In the genomic region with DNA sequence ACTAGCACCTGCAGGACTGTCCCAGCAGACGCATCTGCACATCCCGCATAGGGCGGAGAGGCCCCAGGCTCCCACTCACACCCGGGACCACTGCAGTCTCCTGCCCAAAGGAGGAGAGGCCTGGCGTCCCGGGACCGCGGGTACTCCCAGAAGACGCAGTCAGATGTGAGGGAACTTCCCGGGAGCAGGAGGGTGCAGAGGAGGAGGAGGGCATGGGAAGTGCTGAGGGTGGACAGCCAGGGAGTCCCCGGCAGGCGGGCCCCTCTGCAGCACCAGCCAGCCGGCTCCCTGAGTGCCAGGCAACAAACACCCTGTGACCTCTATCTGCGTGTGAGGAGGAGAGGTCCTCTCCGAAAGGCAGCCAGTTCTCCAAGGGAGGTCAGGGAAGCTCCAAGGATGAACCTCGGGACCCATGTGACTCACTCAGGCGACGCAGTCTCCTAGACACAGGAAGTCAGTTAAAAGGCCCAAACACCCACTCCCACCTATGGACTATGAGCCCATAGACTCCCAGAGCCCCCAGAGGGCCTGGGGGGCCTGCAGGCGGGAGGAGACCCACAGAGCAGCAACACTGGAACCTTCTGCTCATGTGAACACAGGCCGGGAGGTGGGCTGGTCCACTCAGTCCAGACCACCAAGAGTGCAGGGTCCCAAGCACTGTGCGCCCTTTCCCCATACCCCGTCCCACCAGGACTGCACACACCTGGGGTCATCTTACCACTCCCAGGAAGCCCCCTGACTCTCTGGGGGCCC, we compare ENCODE assay signal across 12 cellular contexts. TPM values are rescaled to one million over a fixed set of nuclear protein-coding genes. Genes with fewer than 3 reads are reported as not detected.
A peak's percentile ranks its signal among the peaks of the same experiment; 100 is the strongest.
DNase-seq lines count a peak whose midpoint lies in the region; ATAC-seq and TF ChIP-seq lines count a peak whose summit lies in the region.
"Had no signal": no experiment of that assay in that cellular context is flagged by ENCODE, and none has a peak within 500 bp of the region (broad histone marks: within the 10 kb centered on the region; RNA-seq: fewer than 3 reads in every experiment).

No MANE protein-coding gene starts in this region.

- CTCF ChIA-PET in OCI-LY7 (lab: Charles Lee; ENCODE audit: unreplicated experiment) = interaction anchor here (0.5 kb wide), 1 partner anchor 663 kb away, joined by 4 read pairs; no protein-coding TSS in a partner anchor

- H3K9me3 Mint-ChIP-seq in neural progenitor cell = peaks cover 30% of the 10 kb centered on the region

- H3K27me3 ChIP-seq in Loucy (ENCODE audit: insufficient read depth, low read length, poor library complexity, severe bottlenecking) (no peaks in the 10 kb centered on the region), brain microvascular endothelial cell (replicated peaks) (no peaks in the 10 kb centered on the region), right lobe of liver (no peaks in the 10 kb centered on the region), stomach smooth muscle (ENCODE audit: control insufficient read depth in 1 of 2, insufficient read depth in 2 of 2, low read length in 2 of 2) (no peaks in the 10 kb centered on the region), neural progenitor cell (peaks cover 20% of the 10 kb centered on the region)

- peaks cover 21% of the 10 kb centered on the region for H3K4me1 Mint-ChIP-seq in neural progenitor cell

- peaks cover 87% of the 10 kb centered on the region for H3K79me2 ChIP-seq in Loucy (ENCODE audit: insufficient read depth, low read length)
- peaks cover 76% of the 10 kb centered on the region for H3K79me2 ChIP-seq in neural progenitor cell (ENCODE audit: low read depth)
- H3K79me2 ChIP-seq in OCI-LY7 (ENCODE audit: insufficient read depth, low read depth, low read length) = no peaks in the 10 kb centered on the region

- H3K4me1 ChIP-seq in Loucy (ENCODE audit: insufficient read depth, low read length, poor library complexity, severe bottlenecking) (peaks cover 6% of the 10 kb centered on the region), right lobe of liver (peaks cover 0 to 9% (median 0%) of the 10 kb centered on the region in 4 donors), stomach smooth muscle (ENCODE audit: control insufficient read depth, insufficient read depth, low read length) (peaks cover 51% of the 10 kb centered on the region), neural progenitor cell (peaks cover 12% of the 10 kb centered on the region), OCI-LY7 (ENCODE audit: insufficient read depth, low read length, poor library complexity, severe bottlenecking) (no peaks in the 10 kb centered on the region)

- no peak for ATAC-seq in right lobe of liver
- ATAC-seq: psoas muscle had no signal

- H3K9ac ChIP-seq in Loucy (ENCODE audit: low read depth, low read length, poor library complexity, severe bottlenecking) (peak overlapping the region; percentile 20), stomach smooth muscle (ENCODE audit: low read length in 2 of 2) (no peak overlapping the region), neural progenitor cell (no peak overlapping the region)

- H3K4me3 Mint-ChIP-seq in neural progenitor cell = no peak overlapping the region

- no peak overlapping the region for H3K27ac Mint-ChIP-seq in neural progenitor cell

- peak overlapping the region; percentile 44 for H3K4me3 ChIP-seq in Loucy (ENCODE audit: low read length, poor library complexity, severe bottlenecking)
- H3K4me3 ChIP-seq in brain microvascular endothelial cell (ENCODE audit: low read depth, low read length) = no peak overlapping the region
- no peak overlapping the region for H3K4me3 ChIP-seq in right lobe of liver
- H3K4me3 ChIP-seq in stomach smooth muscle (ENCODE audit: low read length in 2 of 2) = no peak overlapping the region
- H3K4me3 ChIP-seq in neural progenitor cell = no peak overlapping the region
- H3K4me3 ChIP-seq in OCI-LY7 (ENCODE audit: low read depth, low read length, poor library complexity, severe bottlenecking) = no peak overlapping the region
- H3K4me3 ChIP-seq: psoas muscle had no signal

- peak; percentile 66 for DNase-seq in brain microvascular endothelial cell
- peak in 1 of 3 donors; percentile 40 for DNase-seq in right lobe of liver
- DNase-seq in neural progenitor cell (ENCODE audit: low spot score) = no peak
- no peak for DNase-seq in OCI-LY7 (ENCODE audit: low spot score)
- DNase-seq in NCI-H2029 treated with DMSO at 0.1 percent for 48 hours (lab: John Stamatoyannopoulos, UW) = no peak
- DNase-seq: activated CD4-positive, alpha-beta T cell treated with anti-CD3 and anti-CD28 coated beads for 1 hour; activated gamma-delta T cell treated with Interleukin-2 at 50 U/mL for 16 hours; COR-L47; kidney glomerular epithelial cell; psoas muscle had no signal

- H4K20me1 ChIP-seq in Loucy (ENCODE audit: insufficient read depth, low read length, poor library complexity, severe bottlenecking) (peaks cover 28% of the 10 kb centered on the region), neural progenitor cell (ENCODE audit: low read depth) (peaks cover 64% of the 10 kb centered on the region), OCI-LY7 (ENCODE audit: insufficient read depth, low read length) (no peaks in the 10 kb centered on the region)

- H3K27ac ChIP-seq in brain microvascular endothelial cell (peak overlapping the region; percentile 70), right lobe of liver (peak overlapping the region in 2 of 3 donors; percentile 8 to 47), stomach smooth muscle (ENCODE audit: low read length) (peak overlapping the region; percentile 76), neural progenitor cell (no peak overlapping the region), OCI-LY7 (ENCODE audit: low read depth, low read length, poor library complexity, severe bottlenecking) (no peak overlapping the region)

- H3K4me2 ChIP-seq in Loucy (ENCODE audit: low read depth, low read length, poor library complexity, severe bottlenecking) (peak overlapping the region; percentile 60), neural progenitor cell (no peak overlapping the region), OCI-LY7 (ENCODE audit: low read length) (no peak overlapping the region)

- BruUV-seq in OCI-LY7 (replicated peaks; lab: Mats Ljungman, UMichigan) = no TSS peak

- no peak for TF ChIP-seq CTCF in Loucy (conservative IDR thresholded peaks at IDR 0.05; ENCODE audit: low read length)
- no peak for TF ChIP-seq CTCF in brain microvascular endothelial cell (IDR thresholded peaks at IDR 0.05; ENCODE audit: low read depth, low read length, missing control alignments)
- TF ChIP-seq CTCF in right lobe of liver (IDR thresholded peaks at IDR 0.05) = no peak
- no peak for TF ChIP-seq CTCF in neural progenitor cell (IDR thresholded peaks at IDR 0.05)
- no peak for TF ChIP-seq CTCF in OCI-LY7 (conservative IDR thresholded peaks at IDR 0.05; ENCODE audit: low read length)

- no peak for TF ChIP-seq POLR2A in right lobe of liver (IDR thresholded peaks at IDR 0.05)

- intact Hi-C loops in right lobe of liver (cut with DNase I) (no loop called here), OCI-LY7 (cut with micrococcal nuclease; ENCODE audit: unreplicated experiment) (no loop called here)

- H3F3A ChIP-seq in Loucy (ENCODE audit: low read depth) = no peaks in the 10 kb centered on the region
- H3F3A ChIP-seq in neural progenitor cell (ENCODE audit: low read depth) = peaks cover 13% of the 10 kb centered on the region

- H3K9me2 ChIP-seq in Loucy (replicated peaks; ENCODE audit: low read depth, low read length) (no peaks in the 10 kb centered on the region), OCI-LY7 (ENCODE audit: insufficient read depth, low read length) (no peaks in the 10 kb centered on the region)

- in situ Hi-C loops in brain microvascular endothelial cell (cut with HindIII; ENCODE audit: low pct_ligation_motif_present, low sequenced_read_pairs) = loop anchor here (25.0 kb wide), 1 partner anchor 153 kb away; no protein-coding TSS in a partner anchor

- H3K27me3 Mint-ChIP-seq in neural progenitor cell (ENCODE audit: insufficient read depth, low read depth) = peaks cover 13% of the 10 kb centered on the region

- peaks cover 30% of the 10 kb centered on the region for H3K36me3 Mint-ChIP-seq in neural progenitor cell

- H2AFZ ChIP-seq in Loucy (ENCODE audit: low read length) = no peak overlapping the region
- H2AFZ ChIP-seq in neural progenitor cell (replicated peaks) = no peak overlapping the region
- no peak overlapping the region for H2AFZ ChIP-seq in OCI-LY7 (ENCODE audit: low read length)

- WGBS in right lobe of liver (ENCODE audit: insufficient coverage, low coverage, low lambda C conversion rate, missing lambda C conversion rate) = 25% methylated on average over 11 of the region's 22 CpGs

- peaks cover 8% of the 10 kb centered on the region; the same call in 1 of the 2 replicates for H3K9me3 ChIP-seq in Loucy (ENCODE audit: insufficient read depth, low read depth, low read length)
- no peaks in the 10 kb centered on the region for H3K9me3 ChIP-seq in right lobe of liver
- H3K9me3 ChIP-seq in stomach smooth muscle (ENCODE audit: control insufficient read depth in 2 of 2, low read length in 2 of 2) = no peaks in the 10 kb centered on the region
- no peaks in the 10 kb centered on the region for H3K9me3 ChIP-seq in neural progenitor cell (ENCODE audit: low read depth)
- no peaks in the 10 kb centered on the region for H3K9me3 ChIP-seq in OCI-LY7 (ENCODE audit: low read length)

- POLR2A ChIA-PET in OCI-LY7 (lab: Charles Lee) = no interaction called here

- H3K36me3 ChIP-seq in Loucy (ENCODE audit: insufficient read depth, low read length) = no peaks in the 10 kb centered on the region
- peaks cover 3% of the 10 kb centered on the region for H3K36me3 ChIP-seq in brain microvascular endothelial cell (replicated peaks)
- H3K36me3 ChIP-seq in right lobe of liver = no peaks in the 10 kb centered on the region
- H3K36me3 ChIP-seq in stomach smooth muscle (ENCODE audit: control insufficient read depth in 2 of 2, insufficient read depth in 2 of 2, low read length in 2 of 2) = no peaks in the 10 kb centered on the region
- no peaks in the 10 kb centered on the region for H3K36me3 ChIP-seq in neural progenitor cell
- H3K36me3 ChIP-seq in OCI-LY7 (ENCODE audit: insufficient read depth, low read length) = no peaks in the 10 kb centered on the region

RNA-seq across cellular contexts. Expression of a gene that starts 4.2 kb away (rescaled TPM):
- 10 to 100 TPM in 3 of 6 experiments, 1 to 10 TPM in 3; 5.5 to 21.0 (median 11.4) TPM for total RNA-seq in right lobe of liver
- total RNA-seq in neural progenitor cell (ENCODE audit: low replicate concordance) = 118 and 128 TPM in 2 replicates
- not detected in 2 replicates for total RNA-seq in OCI-LY7 (2014; rRNA removed; shearing (Covaris generic))
- total RNA-seq in OCI-LY7 (2022) = not detected in 2 replicates

Comparison
In these comparisons a context has a peak if more than half of its experiments do, and no peak if none do; other contexts are left out.
1. H3K27ac ChIP-seq: peak in brain microvascular endothelial cell (single experiment), right lobe of liver (2 of 3) and stomach smooth muscle (single experiment); none in neural progenitor cell (single experiment) and OCI-LY7 (single experiment).
2. RNA of a gene that starts 4.2 kb away (total RNA-seq): 118 to 128 TPM in neural progenitor cell and 5.5 to 21.0 TPM in right lobe of liver; not detected in OCI-LY7; every median in the first group is over 4 times any median in the second.